8 cellular contexts compared by ENCODE assay signal in genomic region chr9:124257070-124257864, GRCh38. TPM values are rescaled to one million over a fixed set of nuclear protein-coding genes. Genes with fewer than 3 reads are reported as not detected.
DNase-seq lines count a peak whose midpoint lies in the region; ATAC-seq and TF ChIP-seq lines count a peak whose summit lies in the region.

No MANE protein-coding gene starts in this region.

- intact Hi-C loops in Caco-2 (cut with micrococcal nuclease; ENCODE audit: unreplicated experiment): loop anchor here (10.0 kb wide), 1 partner anchor 132 kb away; no protein-coding TSS in a partner anchor

- no peaks in the 10 kb centered on the region for H3K27me3 Mint-ChIP-seq in Caco-2 (ENCODE audit: insufficient read depth, unreplicated experiment)
- no peaks in the 10 kb centered on the region for H3K27me3 Mint-ChIP-seq in naive B cell

- POLR2A ChIA-PET in Caco-2 (lab: Charles Lee): interaction anchor here (0.6 kb wide), 1 partner anchor 45 kb away, joined by 3 read pairs; no protein-coding TSS in a partner anchor

- H3K36me3 Mint-ChIP-seq in Caco-2 (ENCODE audit: insufficient read depth, unreplicated experiment) (peaks cover 25% of the 10 kb centered on the region), naive B cell (no peaks in the 10 kb centered on the region)

- peak overlapping the region; percentile 83 for H3K4me3 ChIP-seq in Caco-2 (ENCODE audit: low read depth, low read length)
- peak overlapping the region; percentile 20; the same call in 1 of the 2 replicates for H3K4me3 ChIP-seq in Jurkat, Clone E6-1 (ENCODE audit: low read length)
- H3K4me3 ChIP-seq in choroid plexus epithelial cell (ENCODE audit: low read depth, low read length): peak overlapping the region; percentile 91

- TF ChIP-seq CTCF in Caco-2 (IDR thresholded peaks at IDR 0.05; ENCODE audit: insufficient read depth in 1 of 2, low read depth in 1 of 2, low read length in 1 of 2, severe bottlenecking in 1 of 2, unreplicated experiment in 1 of 2): no peak
- no peak for TF ChIP-seq CTCF in choroid plexus epithelial cell (conservative IDR thresholded peaks at IDR 0.05; ENCODE audit: low read depth, low read length)

- DNase-seq in Caco-2 (no peak), choroid plexus epithelial cell (ENCODE audit: low read depth) (no peak), naive B cell (no peak), islet precursor cell (no peak), pons (ENCODE audit: low spot score) (no peak)
- DNase-seq in Jurkat, Clone E6-1 (ENCODE audit: low read depth, low spot score): no peak
- DNase-seq in stimulated activated CD4-positive, alpha-beta T cell treated with anti-CD3 and anti-CD28 coated beads, Interleukin-4, amount 100 ng/mL, for 1 hour: no peak

- H3K27me3 ChIP-seq in Caco-2 (replicated peaks; ENCODE audit: control insufficient read depth, insufficient read depth, low read length): no peaks in the 10 kb centered on the region

- peak; percentile 4 to 8 for ATAC-seq in naive B cell (ENCODE audit: low read depth in 2 of 2)
- ATAC-seq in GM21447 (IDR thresholded peaks at IDR 0.05; ENCODE audit: unreplicated experiment): no peak

- peak overlapping the region; percentile 83 for H3K27ac Mint-ChIP-seq in Caco-2 (ENCODE audit: unreplicated experiment)
- H3K27ac Mint-ChIP-seq in naive B cell: peak overlapping the region; percentile 86 to 96 (median 94)

- peaks cover 25% of the 10 kb centered on the region for H3K4me1 ChIP-seq in Caco-2

- 0 out of 2 replicates have a peak, but pooled peaks cover 1% of the 10 kb centered on the region for H3K36me3 ChIP-seq in Caco-2 (ENCODE audit: control insufficient read depth, insufficient read depth, low read length)

- BruUV-seq in Caco-2 (replicated peaks; lab: Mats Ljungman, UMichigan): no TSS peak

- H3K9me3 ChIP-seq in Caco-2: no peaks in the 10 kb centered on the region

- H3K4me1 Mint-ChIP-seq in Caco-2 (ENCODE audit: low read depth, unreplicated experiment): peaks cover 28% of the 10 kb centered on the region
- H3K4me1 Mint-ChIP-seq in naive B cell: peaks cover 61 to 74% (median 73%) of the 10 kb centered on the region in 3 donors

- no peaks in the 10 kb centered on the region for H3K9me3 Mint-ChIP-seq in Caco-2 (ENCODE audit: unreplicated experiment)
- H3K9me3 Mint-ChIP-seq in naive B cell: no peaks in the 10 kb centered on the region

- H3K4me3 Mint-ChIP-seq in Caco-2 (ENCODE audit: unreplicated experiment): peak overlapping the region; percentile 98
- peak overlapping the region; percentile 90 to 96 (median 95) for H3K4me3 Mint-ChIP-seq in naive B cell

- CTCF ChIA-PET in Caco-2 (lab: Charles Lee): no interaction called here

RNA-seq across cellular contexts. Expression of gene NEK6, which starts 0.5 kb away (rescaled TPM):
- 56.6 and 66.6 TPM in 2 replicates for total RNA-seq in Caco-2 (2022)
- polyA plus RNA-seq in Jurkat, Clone E6-1 (2012; ENCODE audit: insufficient read depth, insufficient read length): 22.4 TPM
- polyA plus RNA-seq in naive B cell (ENCODE audit: low read depth in 6 of 6): 10 to 100 TPM in 2 of 6 donors, 1 to 10 TPM in 4; 4.5 to 15.2 (median 8.0) TPM

Comparison
In these comparisons a context has a peak if more than half of its experiments do, and no peak if none do; other contexts are left out.
1. H3K4me3 ChIP-seq: peak in every context shown above with its lines; median percentile 91 in choroid plexus epithelial cell; 83 in Caco-2; 20 in Jurkat, Clone E6-1.